12 cellular contexts compared by ENCODE assay signal in the genomic region with DNA sequence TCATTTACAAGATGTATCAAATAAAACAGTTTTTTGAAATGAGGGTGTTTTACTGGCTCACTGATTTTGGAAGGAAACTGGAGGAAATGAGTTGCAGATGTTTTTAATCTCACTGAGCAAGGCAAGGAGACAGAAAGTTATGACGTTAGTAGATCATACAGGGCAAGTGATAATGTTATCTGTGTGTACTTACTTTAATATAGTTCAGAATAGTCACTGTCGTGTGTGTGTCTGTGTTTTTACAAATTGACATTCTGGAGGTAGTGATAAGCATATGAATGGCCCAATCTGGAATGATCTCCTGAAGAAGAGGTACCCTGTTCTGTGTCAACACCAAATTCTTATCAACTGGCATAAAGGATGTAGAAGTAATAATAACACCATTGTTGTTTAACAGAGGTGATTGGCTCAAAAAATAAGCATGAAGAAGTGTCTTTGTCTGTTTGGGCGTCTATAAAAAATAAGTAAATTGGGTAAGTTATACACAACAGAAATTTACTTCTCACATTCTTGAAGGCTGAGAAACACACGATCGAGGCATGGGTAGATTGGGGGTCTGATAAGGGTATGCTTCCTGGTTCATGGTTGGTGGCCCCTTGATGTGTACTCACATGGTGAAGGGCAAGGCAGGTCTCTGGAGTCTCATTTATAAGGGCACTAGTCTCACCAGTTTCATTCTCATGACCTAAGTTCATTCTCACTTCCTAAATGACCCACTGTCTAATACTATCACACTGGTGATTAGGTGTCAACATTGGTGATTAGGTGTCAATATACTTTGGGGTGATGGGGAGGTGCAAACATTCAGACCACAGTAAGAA. TPM values are rescaled to one million over a fixed set of nuclear protein-coding genes. Genes with fewer than 3 reads are reported as not detected.
DNase-seq lines count a peak whose midpoint lies in the region; ATAC-seq, FAIRE-seq and TF ChIP-seq lines count a peak whose summit lies in the region.
"Had no signal": no experiment of that assay in that cellular context is flagged by ENCODE, and none has a peak within 500 bp of the region (broad histone marks: within the 10 kb centered on the region; RNA-seq: fewer than 3 reads in every experiment).

No MANE protein-coding gene starts in this region.

- no peak overlapping the region for H3K9ac ChIP-seq in kidney (ENCODE audit: low read length in 2 of 2)

- no peak overlapping the region for H3K27ac ChIP-seq in left lung
- H3K27ac ChIP-seq in kidney (ENCODE audit: low read depth in 2 of 2, low read length in 2 of 2) = no peak overlapping the region
- H3K27ac ChIP-seq: C4-2B, neutrophil had no signal

- peaks cover 6% of the 10 kb centered on the region for H3K9me3 Mint-ChIP-seq in activated naive CD4-positive, alpha-beta T cell treated with anti-CD3 and anti-CD28 coated beads, Interleukin-2, amount 50 U/mL, for 24 hours
- peaks cover 8% of the 10 kb centered on the region for H3K9me3 Mint-ChIP-seq in activated naive CD8-positive, alpha-beta T cell treated with anti-CD3 and anti-CD28 coated beads, Interleukin-2, amount 10 ng/mL, durations not matched to agents 7 days and 5 days

- ATAC-seq in HG03060 (IDR thresholded peaks at IDR 0.05; ENCODE audit: low read depth, unreplicated experiment) (peak; percentile 84), left lung (no peak)
- peak; percentile 41 for ATAC-seq in activated naive CD8-positive, alpha-beta T cell treated with anti-CD3 and anti-CD28 coated beads, Interleukin-2, amount 10 ng/mL, durations not matched to agents 7 days and 5 days (ENCODE audit: low read depth)

- POLR2A ChIA-PET in activated naive CD8-positive, alpha-beta T cell treated with anti-CD3 and anti-CD28 coated beads, Interleukin-2, amount 10 ng/mL, durations not matched to agents 7 days and 5 days (lab: Charles Lee) = interaction anchor here (0.6 to 4.5 kb wide), 5 partner anchors 59 to 136 kb away, joined by 3 to 78 read pairs (median 4); a partner anchor contains a TSS

- no peaks in the 10 kb centered on the region for H3K27me3 ChIP-seq in left lung
- no peaks in the 10 kb centered on the region for H3K27me3 ChIP-seq in BE2C

- H3K4me3 ChIP-seq in left lung = no peak overlapping the region
- H3K4me3 ChIP-seq in BE2C (ENCODE audit: low read depth, low read length) = no peak overlapping the region
- H3K4me3 ChIP-seq in foreskin fibroblast (ENCODE audit: low read depth in 1 of 2, low read length in 2 of 2) = no peak overlapping the region
- H3K4me3 ChIP-seq in kidney (ENCODE audit: low read length in 2 of 2) = no peak overlapping the region

- intact Hi-C loops in left lung (cut with DNase I) (no loop called here), kidney (cut with DNase I) (loop anchor here (10.0 kb wide), 1 partner anchor 64 kb away; no protein-coding TSS in a partner anchor)

- TF ChIP-seq CTCF in left lung (IDR thresholded peaks at IDR 0.05) (no peak), BE2C (IDR thresholded peaks at IDR 0.05; ENCODE audit: low read depth, low read length) (no peak), foreskin fibroblast (IDR thresholded peaks at IDR 0.05; ENCODE audit: low read depth, low read length) (no peak), kidney (IDR thresholded peaks at IDR 0.05; ENCODE audit: borderline replicate concordance, extremely low read depth, insufficient read depth) (no peak)

- H3K4me1 ChIP-seq in left lung (peaks cover 0 to 41% of the 10 kb centered on the region in 2 donors), BE2C (no peaks in the 10 kb centered on the region), kidney (ENCODE audit: control insufficient read depth in 1 of 2, insufficient read depth in 1 of 2, low read depth in 1 of 2, low read length in 2 of 2) (no peaks in the 10 kb centered on the region)

- no peaks in the 10 kb centered on the region for H3K27me3 Mint-ChIP-seq in activated naive CD4-positive, alpha-beta T cell treated with anti-CD3 and anti-CD28 coated beads, Interleukin-2, amount 50 U/mL, for 24 hours
- H3K27me3 Mint-ChIP-seq in activated naive CD8-positive, alpha-beta T cell treated with anti-CD3 and anti-CD28 coated beads, Interleukin-2, amount 10 ng/mL, durations not matched to agents 7 days and 5 days = no peaks in the 10 kb centered on the region

- H3K36me3 ChIP-seq in left lung (no peaks in the 10 kb centered on the region), BE2C (no peaks in the 10 kb centered on the region), kidney (ENCODE audit: control insufficient read depth in 1 of 2, insufficient read depth in 2 of 2, low read length in 2 of 2) (no peaks in the 10 kb centered on the region)
- H3K36me3 ChIP-seq: neutrophil had no signal

- FAIRE-seq in kidney (lab: Jason Lieb, UNC) = no peak

- H3K9me3 ChIP-seq in left lung (peaks cover 0 to 17% of the 10 kb centered on the region in 2 donors), BE2C (no peaks in the 10 kb centered on the region), kidney (ENCODE audit: control insufficient read depth in 1 of 2, low read length in 2 of 2) (peaks cover 0 to 8% of the 10 kb centered on the region in 2 donors)
- H3K9me3 ChIP-seq: neutrophil had no signal

- peaks cover 55% of the 10 kb centered on the region for H3K4me1 Mint-ChIP-seq in activated naive CD4-positive, alpha-beta T cell treated with anti-CD3 and anti-CD28 coated beads, Interleukin-2, amount 50 U/mL, for 24 hours
- H3K4me1 Mint-ChIP-seq in activated naive CD8-positive, alpha-beta T cell treated with anti-CD3 and anti-CD28 coated beads, Interleukin-2, amount 10 ng/mL, durations not matched to agents 7 days and 5 days = peaks cover 28% of the 10 kb centered on the region
- H3K4me1 Mint-ChIP-seq: brain had no signal

- DNase-seq in activated naive CD4-positive, alpha-beta T cell (lab: John Stamatoyannopoulos, UW) = no peak
- no peak for DNase-seq in activated naive CD8-positive, alpha-beta T cell treated with anti-CD3 and anti-CD28 coated beads, Interleukin-2, amount 10 ng/mL, durations not matched to agents 7 days and 5 days
- DNase-seq in left lung (no peak), BE2C (no peak), foreskin fibroblast (no peak), kidney (no peak)

- H3K4me3 Mint-ChIP-seq in activated naive CD4-positive, alpha-beta T cell treated with anti-CD3 and anti-CD28 coated beads, Interleukin-2, amount 50 U/mL, for 24 hours = peak overlapping the region; percentile 92
- peak overlapping the region; percentile 75 for H3K4me3 Mint-ChIP-seq in activated naive CD8-positive, alpha-beta T cell treated with anti-CD3 and anti-CD28 coated beads, Interleukin-2, amount 10 ng/mL, durations not matched to agents 7 days and 5 days
- H3K4me3 Mint-ChIP-seq: brain had no signal

- H3K36me3 Mint-ChIP-seq in activated naive CD4-positive, alpha-beta T cell treated with anti-CD3 and anti-CD28 coated beads, Interleukin-2, amount 50 U/mL, for 24 hours = peaks cover 29% of the 10 kb centered on the region
- H3K36me3 Mint-ChIP-seq in activated naive CD8-positive, alpha-beta T cell treated with anti-CD3 and anti-CD28 coated beads, Interleukin-2, amount 10 ng/mL, durations not matched to agents 7 days and 5 days = peaks cover 50% of the 10 kb centered on the region
- H3K36me3 Mint-ChIP-seq: brain had no signal

- H3K27ac Mint-ChIP-seq in activated naive CD4-positive, alpha-beta T cell treated with anti-CD3 and anti-CD28 coated beads, Interleukin-2, amount 50 U/mL, for 24 hours = peak overlapping the region; percentile 99
- H3K27ac Mint-ChIP-seq in activated naive CD8-positive, alpha-beta T cell treated with anti-CD3 and anti-CD28 coated beads, Interleukin-2, amount 10 ng/mL, durations not matched to agents 7 days and 5 days = peak overlapping the region; percentile 80
- H3K27ac Mint-ChIP-seq: brain had no signal

RNA-seq across cellular contexts. Expression of a gene that starts 2.1 kb away (rescaled TPM):
- 10 to 100 TPM; 61.9 to 69.7 TPM for total RNA-seq in activated naive CD8-positive, alpha-beta T cell treated with anti-CD3 and anti-CD28 coated beads, Interleukin-2, amount 10 ng/mL, durations not matched to agents 7 days and 5 days
- total RNA-seq in left lung = 10 to 100 TPM; 13.4 to 30.3 TPM
- polyA plus RNA-seq in BE2C (2012; ENCODE audit: insufficient read depth, insufficient read length, low read depth) = 0.66 TPM
- total RNA-seq in kidney = 9.0 TPM
- polyA plus RNA-seq in kidney (ENCODE audit: insufficient read depth, low read depth, low replicate concordance) = 11.0 TPM
- total RNA-seq: NCI-H460 had no signal

RNA-seq across cellular contexts. Expression of a gene that starts 25.1 kb away (rescaled TPM):
- under 1 TPM; 0.11 to 0.28 TPM for total RNA-seq in activated naive CD8-positive, alpha-beta T cell treated with anti-CD3 and anti-CD28 coated beads, Interleukin-2, amount 10 ng/mL, durations not matched to agents 7 days and 5 days
- under 1 TPM in 1 of 2 donors, not detected in 1; 0.09 TPM for total RNA-seq in left lung
- not detected for polyA plus RNA-seq in BE2C (2012; ENCODE audit: insufficient read depth, insufficient read length, low read depth)
- not detected for total RNA-seq in kidney
- polyA plus RNA-seq in kidney (ENCODE audit: insufficient read depth, low read depth, low replicate concordance) = not detected
- total RNA-seq: NCI-H460 had no signal
